ENCODE assay signal across 22 cellular contexts in the genomic region with DNA sequence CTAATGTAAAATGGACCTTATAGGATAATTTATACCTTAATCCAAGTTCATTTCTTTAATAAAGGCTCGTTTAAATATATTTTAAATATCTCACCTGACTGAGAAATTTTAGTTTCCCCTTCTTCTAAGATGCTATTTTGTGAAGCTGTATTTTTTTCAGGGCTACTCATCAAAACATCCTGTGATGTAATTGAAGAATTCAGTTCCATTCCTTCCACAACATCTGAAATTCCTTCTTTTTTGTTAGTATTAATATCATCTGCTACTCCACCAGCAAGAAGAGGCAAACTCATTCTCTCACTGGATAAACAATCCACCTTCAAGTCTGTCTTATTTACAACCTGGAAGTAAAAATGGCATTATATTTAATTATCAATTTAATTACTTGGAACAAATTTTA. TPM values are rescaled to one million over a fixed set of nuclear protein-coding genes. Genes with fewer than 3 reads are reported as not detected.
"Had no signal": no experiment of that assay in that cellular context is flagged by ENCODE, and none has a peak within 500 bp of the region (broad histone marks: within the 10 kb centered on the region; RNA-seq: fewer than 3 reads in every experiment).

No MANE protein-coding gene starts in this region.

- H3K36me3 ChIP-seq: adrenal gland, colonic mucosa, sigmoid colon, thoracic aorta had no signal

- H3K9me3 ChIP-seq: adrenal gland, colonic mucosa, lower lobe of right lung, sigmoid colon, spleen, thoracic aorta, vagina had no signal

- ATAC-seq: activated CD8-positive, alpha-beta T cell treated with anti-CD3 and anti-CD28 coated beads, Interleukin-2, amount 10 ng/mL, durations not matched to agents 7 days and 5 days; activated naive CD4-positive, alpha-beta T cell treated with anti-CD3 and anti-CD28 coated beads, Interleukin-2, amount 50 U/mL, for 72 hours; left lobe of liver; lower lobe of right lung; naive thymus-derived CD4-positive, alpha-beta T cell had no signal

- H3K27me3 ChIP-seq: adrenal gland, colonic mucosa, sigmoid colon, spleen, vagina had no signal

- DNase-seq: activated CD4-positive, alpha-beta T cell treated with anti-CD3 and anti-CD28 coated beads for 1 hour; activated CD4-positive, alpha-beta T cell treated with anti-CD3 and anti-CD28 coated beads, Interleukin-2, amount 50 U/mL, for 1 hour; activated CD8-positive, alpha-beta T cell treated with anti-CD3 and anti-CD28 coated beads, Interleukin-2, amount 10 ng/mL, durations not matched to agents 7 days and 5 days; activated gamma-delta T cell; adrenal gland; colonic mucosa; endodermal cell; foreskin melanocyte; lower lobe of right lung; naive thymus-derived CD4-positive, alpha-beta T cell; occipital lobe; posterior cingulate gyrus; sigmoid colon; spleen; stimulated activated CD4-positive, alpha-beta T cell treated with anti-CD3 and anti-CD28 coated beads, Interleukin-4, amount 100 ng/mL, for 24 hours; stimulated activated naive CD4-positive, alpha-beta T cell treated with Interleukin-2 at 50 U/mL for 16 hours had no signal

- H3K4me3 ChIP-seq: adrenal gland, colonic mucosa, lower lobe of right lung, sigmoid colon, spleen, thoracic aorta, vagina had no signal

- H3K27ac ChIP-seq: adrenal gland, colonic mucosa, epithelial cell of prostate, lower lobe of right lung, sigmoid colon, spleen, thoracic aorta, vagina had no signal

- H3K4me1 ChIP-seq: adrenal gland, colonic mucosa, lower lobe of right lung, sigmoid colon, spleen, vagina had no signal

RNA-seq across cellular contexts. Expression of a gene that starts 39.8 kb away (rescaled TPM):
- total RNA-seq: mesenteric fat pad had no signal
